ENCODE assay signal across 14 cellular contexts in the genomic region with DNA sequence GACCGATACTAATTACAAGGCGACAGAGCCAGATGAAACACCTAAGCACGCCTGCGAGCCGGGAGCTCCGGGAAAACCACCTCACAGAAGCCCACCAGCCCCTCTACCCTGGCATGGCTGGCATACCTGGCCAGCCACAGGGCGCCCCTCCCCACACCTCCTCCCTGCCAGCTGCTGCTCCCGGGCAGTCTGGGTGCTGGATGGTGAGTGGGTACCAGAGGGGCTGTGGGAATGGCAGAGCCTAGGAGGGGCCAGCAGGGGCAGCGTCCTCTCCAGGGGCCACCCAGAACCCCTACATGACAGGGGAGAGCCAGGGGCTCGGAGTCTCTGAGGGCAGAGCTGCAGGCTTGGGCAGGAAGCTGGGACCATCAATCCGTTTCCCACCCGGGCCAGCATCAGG. TPM values are rescaled to one million over a fixed set of nuclear protein-coding genes. Genes with fewer than 3 reads are reported as not detected.
DNase-seq lines count a peak whose midpoint lies in the region; ATAC-seq and TF ChIP-seq lines count a peak whose summit lies in the region.
"Had no signal": no experiment of that assay in that cellular context is flagged by ENCODE, and none has a peak within 500 bp of the region (broad histone marks: within the 10 kb centered on the region; RNA-seq: fewer than 3 reads in every experiment).

No MANE protein-coding gene starts in this region.

- H3K4me1 Mint-ChIP-seq in H9 (peaks cover 0 to 2% of the 10 kb centered on the region in 2 experiments; a peak in 1 of 4 replicates), endodermal cell (no peaks in the 10 kb centered on the region)
- H3K4me1 Mint-ChIP-seq in activated T-cell treated with anti-CD3 and anti-CD28 coated beads, Interleukin-2, amount 50 U/mL, for 72 hours (ENCODE audit: low read depth), result peaks cover 5% of the 10 kb centered on the region
- H3K4me1 Mint-ChIP-seq: CD14-positive monocyte had no signal

- no peak overlapping the region for H4K5ac ChIP-seq in H9 (ENCODE audit: insufficient read length, low read depth, low read length)

- H3K36me3 Mint-ChIP-seq in H9 (ENCODE audit: insufficient read depth in 1 of 3, low read depth in 3 of 3), result no peaks in the 10 kb centered on the region
- no peaks in the 10 kb centered on the region for H3K36me3 Mint-ChIP-seq in endodermal cell (ENCODE audit: low read depth)
- H3K36me3 Mint-ChIP-seq in activated T-cell treated with anti-CD3 and anti-CD28 coated beads, Interleukin-2, amount 50 U/mL, for 72 hours (ENCODE audit: insufficient read depth in 2 of 2), result no peaks in the 10 kb centered on the region
- H3K36me3 Mint-ChIP-seq: CD14-positive monocyte; CD8-positive, alpha-beta T cell had no signal

- H3K4me3 Mint-ChIP-seq in H9, result no peak overlapping the region
- H3K4me3 Mint-ChIP-seq in endodermal cell, result no peak overlapping the region
- H3K4me3 Mint-ChIP-seq in activated T-cell treated with anti-CD3 and anti-CD28 coated beads, Interleukin-2, amount 50 U/mL, for 72 hours, result no peak overlapping the region
- H3K4me3 Mint-ChIP-seq: CD14-positive monocyte; CD8-positive, alpha-beta T cell had no signal

- no peaks in the 10 kb centered on the region for H3F3A ChIP-seq in smooth muscle cell (ENCODE audit: low read depth)

- no peaks in the 10 kb centered on the region for H4K20me1 ChIP-seq in H9 (ENCODE audit: control insufficient read depth, insufficient read depth, insufficient read length)
- H4K20me1 ChIP-seq in smooth muscle cell (ENCODE audit: low read depth), result no peaks in the 10 kb centered on the region

- H3K36me3 ChIP-seq in WERI-Rb-1, result no peaks in the 10 kb centered on the region
- H3K36me3 ChIP-seq in endodermal cell (ENCODE audit: control insufficient read depth, insufficient read depth, low read length), result no peaks in the 10 kb centered on the region
- no peaks in the 10 kb centered on the region for H3K36me3 ChIP-seq in smooth muscle cell (ENCODE audit: low read depth)
- H3K36me3 ChIP-seq: HAP-1 had no signal

- no peak overlapping the region for H2BK5ac ChIP-seq in H9 (ENCODE audit: insufficient read length, low read length)

- H2BK12ac ChIP-seq in H9 (ENCODE audit: insufficient read length, low read depth, low read length), result no peak overlapping the region

- H3K4me1 ChIP-seq in H9 (ENCODE audit: insufficient read depth, low read length), result no peaks in the 10 kb centered on the region
- H3K4me1 ChIP-seq in endodermal cell (ENCODE audit: control insufficient read depth, insufficient read depth, low read length), result no peaks in the 10 kb centered on the region
- H3K4me1 ChIP-seq in smooth muscle cell (ENCODE audit: low read depth), result peaks cover 5% of the 10 kb centered on the region
- H3K4me1 ChIP-seq: HAP-1 had no signal

- H3K23ac ChIP-seq in H9 (ENCODE audit: insufficient read length, low read depth, low read length), result no peak overlapping the region

- no peak overlapping the region for H4K8ac ChIP-seq in H9 (replicated peaks; ENCODE audit: insufficient read length, low read depth, low read length)

- H3K4me3 ChIP-seq in WERI-Rb-1 (ENCODE audit: low read depth, low read length), result no peak overlapping the region
- H3K4me3 ChIP-seq in endodermal cell (ENCODE audit: low read length), result no peak overlapping the region
- no peak overlapping the region for H3K4me3 ChIP-seq in smooth muscle cell
- H3K4me3 ChIP-seq: HAP-1 had no signal

- no peak overlapping the region for H3K9ac ChIP-seq in H9 (ENCODE audit: extremely low read depth, insufficient read length, low read length)
- H3K9ac ChIP-seq in endodermal cell (ENCODE audit: extremely low read depth, low read length, poor library complexity, severe bottlenecking), result no peak overlapping the region
- H3K9ac ChIP-seq in smooth muscle cell (ENCODE audit: low read depth), result no peak overlapping the region

- peaks cover 0 to 2% of the 10 kb centered on the region in 2 experiments; a peak in 2 of 5 replicates for H3K9me3 Mint-ChIP-seq in H9
- H3K9me3 Mint-ChIP-seq in endodermal cell, result peaks cover 8% of the 10 kb centered on the region
- H3K9me3 Mint-ChIP-seq in activated T-cell treated with anti-CD3 and anti-CD28 coated beads, Interleukin-2, amount 50 U/mL, for 72 hours, result no peaks in the 10 kb centered on the region

- H2BK15ac ChIP-seq in H9 (ENCODE audit: low read depth, low read length), result no peak overlapping the region

- H3K4ac ChIP-seq in H9 (ENCODE audit: low read depth, low read length), result no peak overlapping the region

- no peak overlapping the region for H3K14ac ChIP-seq in H9 (ENCODE audit: insufficient read depth, low read length)

- no peak overlapping the region for H3K27ac Mint-ChIP-seq in H9
- no peak overlapping the region for H3K27ac Mint-ChIP-seq in endodermal cell
- H3K27ac Mint-ChIP-seq in activated T-cell treated with anti-CD3 and anti-CD28 coated beads, Interleukin-2, amount 50 U/mL, for 72 hours, result no peak overlapping the region
- H3K27ac Mint-ChIP-seq: CD14-positive monocyte; CD8-positive, alpha-beta T cell had no signal

- no peaks in the 10 kb centered on the region for H3K79me1 ChIP-seq in H9 (ENCODE audit: insufficient read depth, low read depth, low read length, poor library complexity, severe bottlenecking)

- H3K9me3 ChIP-seq in H9 (ENCODE audit: control insufficient read depth, low read depth, low read length) (no peaks in the 10 kb centered on the region), WERI-Rb-1 (ENCODE audit: severe bottlenecking) (peaks cover 2% of the 10 kb centered on the region), endodermal cell (ENCODE audit: control insufficient read depth, low read length) (no peaks in the 10 kb centered on the region), smooth muscle cell (replicated peaks; ENCODE audit: low read depth) (no peaks in the 10 kb centered on the region)
- H3K9me3 ChIP-seq: HAP-1 had no signal

- H2BK20ac ChIP-seq in H9 (ENCODE audit: low read depth, low read length, poor library complexity, severe bottlenecking), result no peak overlapping the region

- H3K18ac ChIP-seq in H9 (ENCODE audit: insufficient read length, low read depth, low read length), result no peak overlapping the region

- ATAC-seq in activated T-cell treated with anti-CD3 and anti-CD28 coated beads, Interleukin-2, amount 50 U/mL, for 72 hours (replicated peaks in 1 of 2), result no peak
- ATAC-seq in GM21786 (IDR thresholded peaks at IDR 0.05; ENCODE audit: unreplicated experiment), result no peak
- ATAC-seq: CD8-positive, alpha-beta T cell; HepG2 had no signal

- H4K91ac ChIP-seq in H9 (ENCODE audit: insufficient read length, low read depth, low read length), result no peak overlapping the region

- H3K27me3 Mint-ChIP-seq in H9 (ENCODE audit: low read depth), result peaks cover 12% of the 10 kb centered on the region
- H3K27me3 Mint-ChIP-seq in endodermal cell (ENCODE audit: insufficient read depth), result peaks cover 5% of the 10 kb centered on the region
- peaks cover 8% of the 10 kb centered on the region for H3K27me3 Mint-ChIP-seq in activated T-cell treated with anti-CD3 and anti-CD28 coated beads, Interleukin-2, amount 50 U/mL, for 72 hours (ENCODE audit: low read depth)

- no CpG with 5 or more reads among the region's 12 CpGs for whole genome bisulfite sequencing in H9 (ENCODE audit: extremely low coverage, insufficient read length, low lambda C conversion rate)
- WGBS in endodermal cell (ENCODE audit: insufficient coverage in 1 of 2, insufficient read length in 1 of 2), 2 experiments, result 89 to 97% methylated on average over 7 to 12 of the region's 12 CpGs
- WGBS in smooth muscle cell (ENCODE audit: low lambda C conversion rate), result 91% methylated on average over 12 of the region's 12 CpGs

- H3K27me3 ChIP-seq in H9 (ENCODE audit: insufficient read depth, low read length), result no peaks in the 10 kb centered on the region
- H3K27me3 ChIP-seq in WERI-Rb-1 (ENCODE audit: insufficient read depth, low read depth, severe bottlenecking), result no peaks in the 10 kb centered on the region
- no peaks in the 10 kb centered on the region for H3K27me3 ChIP-seq in endodermal cell (ENCODE audit: control insufficient read depth, insufficient read depth, low read length, poor library complexity, severe bottlenecking)
- no peaks in the 10 kb centered on the region for H3K27me3 ChIP-seq in smooth muscle cell (ENCODE audit: low read depth)

- DNase-seq in H9 (no peak), WERI-Rb-1 (no peak), endodermal cell (no peak), smooth muscle cell (lab: John Stamatoyannopoulos, UW; ENCODE audit: unreplicated experiment) (no peak), NOMO-1 treated with dmso at 0.1 percent for 144 hours (lab: John Stamatoyannopoulos, UW; ENCODE audit: unreplicated experiment) (no peak)
- DNase-seq in activated T-cell treated with anti-CD3 and anti-CD28 coated beads, Interleukin-2, amount 50 U/mL, for 72 hours, result no peak
- DNase-seq: CD8-positive, alpha-beta T cell; COR-L47; DMS53; GF-D8 had no signal

- no peak overlapping the region for H2BK120ac ChIP-seq in H9 (ENCODE audit: low read depth, low read length, poor library complexity, severe bottlenecking)

- H3K79me2 ChIP-seq in H9 (ENCODE audit: insufficient read depth, low read length), result no peaks in the 10 kb centered on the region
- no peaks in the 10 kb centered on the region for H3K79me2 ChIP-seq in smooth muscle cell (ENCODE audit: low read depth)

- no peak overlapping the region for H2AK5ac ChIP-seq in H9 (ENCODE audit: insufficient read length, low read length)

- no peak overlapping the region for H3K27ac ChIP-seq in H9 (ENCODE audit: insufficient read length, low read depth, low read length)
- H3K27ac ChIP-seq in WERI-Rb-1, result no peak overlapping the region
- H3K27ac ChIP-seq in endodermal cell (ENCODE audit: low read depth, low read length), result no peak overlapping the region
- H3K27ac ChIP-seq in smooth muscle cell (ENCODE audit: low read depth), result peak overlapping the region; percentile 28

- peak; percentile 32 for TF ChIP-seq CTCF in H9 (conservative IDR thresholded peaks at IDR 0.05)
- TF ChIP-seq CTCF in WERI-Rb-1 (IDR thresholded peaks at IDR 0.05; ENCODE audit: low read depth, low read length), result peak; percentile 35
- peak; percentile 32 for TF ChIP-seq CTCF in endodermal cell (conservative IDR thresholded peaks at IDR 0.05)
- no peak for TF ChIP-seq CTCF in smooth muscle cell (IDR thresholded peaks at IDR 0.05; ENCODE audit: borderline replicate concordance, insufficient read depth, poor library complexity, severe bottlenecking)

- H3K4me2 ChIP-seq in H9 (ENCODE audit: insufficient read depth, insufficient read length, low read length) (no peak overlapping the region), smooth muscle cell (no peak overlapping the region)

- H3K56ac ChIP-seq in H9 (ENCODE audit: insufficient read length, low read depth, low read length), result no peak overlapping the region

- H3T11ph ChIP-seq in H9 (ENCODE audit: low read length), result no peak overlapping the region

- H2AFZ ChIP-seq in H9 (ENCODE audit: low read length), result no peak overlapping the region
- H2AFZ ChIP-seq in smooth muscle cell (ENCODE audit: low read depth), result no peak overlapping the region

- H3K23me2 ChIP-seq in H9 (ENCODE audit: insufficient read length, low read depth, low read length, poor library complexity, severe bottlenecking), result no peaks in the 10 kb centered on the region

RNA-seq across cellular contexts. Expression of gene GPC1, which starts 58.7 kb away (rescaled TPM):
- total RNA-seq in H9 (2021) (39.4 and 44.0 TPM in 2 replicates), endodermal cell (10 to 100 TPM; 37.8 to 69.7 TPM), smooth muscle cell (86.4 and 88.9 TPM in 2 replicates)
- polyA plus RNA-seq in endodermal cell (2013, experiment 1 of 2), result 55.9 TPM
- polyA plus RNA-seq in endodermal cell (2013, experiment 2 of 2), result 56.9 TPM
- 221 and 236 TPM in 2 replicates for polyA plus RNA-seq in smooth muscle cell
- total RNA-seq in activated T-cell treated with anti-CD3 and anti-CD28 coated beads, Interleukin-2, amount 50 U/mL, for 72 hours, result 1 to 10 TPM; 3.2 to 3.6 TPM
- polyA plus RNA-seq: CD14-positive monocyte had no signal
